8 cellular contexts compared by ENCODE assay signal in genomic region chr7:27210441-27211083, GRCh38. TPM values are rescaled to one million over a fixed set of nuclear protein-coding genes. Genes with fewer than 3 reads are reported as not detected.
DNase-seq lines count a peak whose midpoint lies in the region; ATAC-seq, FAIRE-seq and TF ChIP-seq lines count a peak whose summit lies in the region.

No MANE protein-coding gene starts in this region.

- H3K27me3 ChIP-seq in Panc1 (ENCODE audit: control insufficient read depth, insufficient read depth, low read length) (no peaks in the 10 kb centered on the region; the same call in 1 of the 2 replicates), iPS DF 6.9 (ENCODE audit: control insufficient read depth, insufficient read depth, low read length) (peaks cover 97% of the 10 kb centered on the region), small intestine (ENCODE audit: control insufficient read depth in 2 of 2, insufficient read depth in 2 of 2, low read length in 2 of 2) (peaks cover 5 to 65% of the 10 kb centered on the region in 2 donors)

- BruUV-seq in Panc1 (replicated peaks; lab: Mats Ljungman, UMichigan): no TSS peak

- no CpG with 5 or more reads among the region's 32 CpGs for WGBS in iPS DF 6.9 (ENCODE audit: insufficient coverage, insufficient read length)
- 2 to 7% (median 4%) methylated on average over 31 to 32 of the region's 32 CpGs for WGBS in small intestine, 3 donors

- H3K36me3 ChIP-seq in Panc1 (ENCODE audit: control insufficient read depth, insufficient read depth, low read length) (no peaks in the 10 kb centered on the region), iPS DF 6.9 (ENCODE audit: control insufficient read depth, insufficient read depth, low read length) (no peaks in the 10 kb centered on the region), small intestine (ENCODE audit: control insufficient read depth in 2 of 2, insufficient read depth in 2 of 2, low read length in 2 of 2) (no peaks in the 10 kb centered on the region)

- CTCF ChIA-PET in Panc1 (lab: Charles Lee): interaction anchor here (0.7 to 1.3 kb wide), 2 partner anchors 14 to 372 kb away, joined by 3 to 5 read pairs; no protein-coding TSS in a partner anchor

- H3K4me1 ChIP-seq in Panc1 (ENCODE audit: control insufficient read depth, insufficient read depth, low read length): peaks cover 6% of the 10 kb centered on the region
- H3K4me1 ChIP-seq in iPS DF 6.9 (ENCODE audit: control insufficient read depth, insufficient read depth, low read length): peaks cover 3% of the 10 kb centered on the region; the same call in 1 of the 2 replicates
- H3K4me1 ChIP-seq in small intestine (ENCODE audit: control insufficient read depth in 2 of 2, insufficient read depth in 1 of 2, low read depth in 1 of 2, low read length in 1 of 2): peaks cover 0 to 3% of the 10 kb centered on the region in 2 donors

- ATAC-seq in Panc1 (peak; percentile 92), GM18520 (IDR thresholded peaks at IDR 0.05; ENCODE audit: unreplicated experiment) (no peak)

- in situ Hi-C loops in GM13976 (cut with MboI; ENCODE audit: low sequenced_read_pairs, unreplicated experiment) (loop anchor here (25.0 kb wide), 1 partner anchor 577 kb away; no protein-coding TSS in a partner anchor), Panc1 (cut with HindIII; ENCODE audit: low pct_unique_long_range_greater_than_20kb, low sequenced_read_pairs) (no loop called here)

- TF ChIP-seq CTCF in 22Rv1 (IDR thresholded peaks at IDR 0.05) (peak; percentile 95), GM13976 (IDR thresholded peaks at IDR 0.05; ENCODE audit: borderline replicate concordance, control extremely low read depth, extremely low read depth, insufficient read depth, missing control alignments) (peak; percentile 75), Panc1 (IDR thresholded peaks at IDR 0.05) (peak; percentile 96)

- DNase-seq in GM13976 (ENCODE audit: low spot score): peak; percentile 79
- DNase-seq in Panc1 (ENCODE audit: low read depth, low spot score): no peak
- DNase-seq in astrocyte of the hippocampus (ENCODE audit: low read depth, low spot score): peak; percentile 61
- peak; percentile 67 for DNase-seq in iPS DF 6.9 (ENCODE audit: low read depth, low spot score)
- peak; percentile 91 for DNase-seq in small intestine
- DNase-seq in NCI-H345 treated with DMSO at 0.1 percent for 48 hours (lab: John Stamatoyannopoulos, UW; ENCODE audit: unreplicated experiment): no peak

- peak overlapping the region; percentile 37 to 65 for H3K4me3 ChIP-seq in Panc1 (ENCODE audit: low read depth in 2 of 2, low read length in 2 of 2)
- H3K4me3 ChIP-seq in iPS DF 6.9 (ENCODE audit: low read length): no peak overlapping the region
- peak overlapping the region in 1 of 2 donors; percentile 33 for H3K4me3 ChIP-seq in small intestine (ENCODE audit: low read depth in 1 of 2, low read length in 2 of 2)

- intact Hi-C loops in Panc1 (cut with micrococcal nuclease; ENCODE audit: unreplicated experiment): no loop called here

- H3K27ac ChIP-seq in 22Rv1 (no peak overlapping the region), Panc1 (ENCODE audit: low read length) (peak overlapping the region; percentile 46), iPS DF 6.9 (ENCODE audit: low read length) (no peak overlapping the region), small intestine (ENCODE audit: low read depth in 1 of 2, low read length in 1 of 2) (no peak overlapping the region)

- POLR2A ChIA-PET in Panc1 (lab: Charles Lee): interaction anchor here (0.6 kb wide), 1 partner anchor 310 kb away, joined by 17 read pairs; no protein-coding TSS in a partner anchor

- no peak for FAIRE-seq in small intestine (lab: Jason Lieb, UNC)

- H3K9me3 ChIP-seq in Panc1 (ENCODE audit: control insufficient read depth, insufficient read depth, low read depth, low read length) (no peaks in the 10 kb centered on the region), iPS DF 6.9 (ENCODE audit: control insufficient read depth, insufficient read depth, low read length) (no peaks in the 10 kb centered on the region), small intestine (ENCODE audit: control insufficient read depth, low read depth) (no peaks in the 10 kb centered on the region)

RNA-seq across cellular contexts. Expression of gene HOXA13, which starts 10.7 kb away (rescaled TPM):
- 1.2 TPM for total RNA-seq in Panc1 (2021; ENCODE audit: unreplicated experiment)
- polyA plus RNA-seq in Panc1 (2012; ENCODE audit: insufficient read length): 0.64 TPM
- polyA plus RNA-seq in small intestine: not detected

RNA-seq across cellular contexts. Expression of gene HOXA11, which starts 25.5 kb away (rescaled TPM):
- total RNA-seq in Panc1 (2021; ENCODE audit: unreplicated experiment): 0.57 TPM
- 0.58 TPM for polyA plus RNA-seq in Panc1 (2012; ENCODE audit: insufficient read length)
- polyA plus RNA-seq in small intestine: not detected

RNA-seq across cellular contexts. Expression of gene EVX1, which starts 32.0 kb away (rescaled TPM):
- total RNA-seq in Panc1 (2021; ENCODE audit: unreplicated experiment): 0.10 TPM
- 0.16 TPM for polyA plus RNA-seq in Panc1 (2012; ENCODE audit: insufficient read length)
- not detected for polyA plus RNA-seq in small intestine

RNA-seq across cellular contexts. Expression of gene HOXA10, which starts 36.4 kb away (rescaled TPM):
- 0.41 TPM for total RNA-seq in Panc1 (2021; ENCODE audit: unreplicated experiment)
- polyA plus RNA-seq in Panc1 (2012; ENCODE audit: insufficient read length): 0.85 TPM
- under 1 TPM in 1 of 3 donors, not detected in 2; 0.06 TPM for polyA plus RNA-seq in small intestine

RNA-seq across cellular contexts. Expression of gene HOXA9, which starts 45.2 kb away (rescaled TPM):
- total RNA-seq in Panc1 (2021; ENCODE audit: unreplicated experiment): not detected
- 0.23 TPM for polyA plus RNA-seq in Panc1 (2012; ENCODE audit: insufficient read length)
- under 1 TPM in 1 of 3 donors, not detected in 2; 0.28 TPM for polyA plus RNA-seq in small intestine

Comparison
In these comparisons a context has a peak if more than half of its experiments do, and no peak if none do; other contexts are left out.
1. DNase-seq: peak in GM13976 (single experiment), astrocyte of the hippocampus (single experiment), iPS DF 6.9 (single experiment) and small intestine (single experiment); none in Panc1 (single experiment) and NCI-H345 treated with DMSO at 0.1 percent for 48 hours (single experiment).
2. Peak in every context shown above with its lines, with median percentiles within 50 percentile points of each other: CTCF ChIP-seq.